In the genomic region with DNA sequence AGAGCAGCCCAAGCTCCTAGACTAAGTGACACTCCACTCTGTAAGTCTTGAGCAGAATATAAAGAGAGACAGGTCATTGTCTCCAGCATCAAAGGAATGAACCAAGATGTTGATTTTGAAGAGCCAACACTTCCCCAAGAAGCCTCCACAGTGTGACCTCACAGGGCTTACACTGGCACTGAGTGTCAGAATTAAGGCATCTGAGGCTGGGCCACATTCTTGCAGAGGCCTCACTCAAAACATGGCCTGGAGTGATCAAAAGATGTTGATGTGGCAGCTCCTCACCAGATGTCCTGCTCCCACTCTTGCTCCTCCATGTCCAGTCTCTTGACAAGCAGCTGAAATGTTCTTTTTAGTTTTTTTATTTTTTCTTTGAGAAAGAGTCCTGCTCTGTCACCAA, we compare ENCODE assay signal across 24 cellular contexts.
DNase-seq lines count a peak whose midpoint lies in the region; ATAC-seq, FAIRE-seq and TF ChIP-seq lines count a peak whose summit lies in the region.
"Had no signal": no experiment of that assay in that cellular context is flagged by ENCODE, and none has a peak within 500 bp of the region (broad histone marks: within the 10 kb centered on the region; RNA-seq: fewer than 3 reads in every experiment).

No MANE protein-coding gene starts in this region.

- peak; percentile 40 for FAIRE-seq in bronchial epithelial cell (lab: Jason Lieb, UNC)
- FAIRE-seq: GM18507 had no signal

- in situ Hi-C loops in GM23248 (cut with MboI), result no loop called here

- H3K9ac ChIP-seq in GM23248, result no peak overlapping the region
- H3K9ac ChIP-seq: KMS-11 had no signal

- no peaks in the 10 kb centered on the region for H3K9me2 ChIP-seq in GM23248 (ENCODE audit: insufficient read depth)

- no peak overlapping the region for H2AFZ ChIP-seq in GM23248

- H3K36me3 ChIP-seq in GM23248 (ENCODE audit: low read depth), result no peaks in the 10 kb centered on the region
- no peaks in the 10 kb centered on the region for H3K36me3 ChIP-seq in bronchial epithelial cell (ENCODE audit: control insufficient read depth, insufficient read depth, low read length)
- H3K36me3 ChIP-seq: BE2C, SJCRH30 had no signal

- no peaks in the 10 kb centered on the region for H3K27me3 ChIP-seq in GM23248 (replicated peaks; ENCODE audit: insufficient read depth)
- H3K27me3 ChIP-seq in bronchial epithelial cell (ENCODE audit: control insufficient read depth, insufficient read depth, low read length), result no peaks in the 10 kb centered on the region
- H3K27me3 ChIP-seq: BE2C, SJCRH30 had no signal

- no peaks in the 10 kb centered on the region for H3K79me2 ChIP-seq in GM23248 (ENCODE audit: insufficient read depth)

- H3F3A ChIP-seq in GM23248 (ENCODE audit: insufficient read depth), result no peaks in the 10 kb centered on the region

- no peak overlapping the region for H3K4me3 ChIP-seq in GM23248
- H3K4me3 ChIP-seq in bronchial epithelial cell (ENCODE audit: low read depth, low read length), result no peak overlapping the region
- H3K4me3 ChIP-seq: SJCRH30 had no signal

- H3K4me1 ChIP-seq in GM23248 (ENCODE audit: insufficient read depth), result no peaks in the 10 kb centered on the region
- H3K4me1 ChIP-seq: BE2C, SJCRH30 had no signal

- DNase-seq in EH (ENCODE audit: low read depth) (peak; percentile 67), GM23248 (peak; percentile 32), bronchial epithelial cell (ENCODE audit: low read depth) (no peak), myocyte (ENCODE audit: low read depth) (peak; percentile 40), NCI-H446 (lab: John Stamatoyannopoulos, UW) (no peak)
- DNase-seq: BE2C, Calu3, DMS79 treated with DMSO at 0.1 percent for 48 hours, H7, NCI-H1092, NCI-H1436, NCI-H187, NCI-H2081 treated with DMSO at 0.1 percent for 48 hours, NCI-H2171, NCI-H345, NCI-H524, NCI-H774, SJCRH30, T-cell had no signal

- no peak overlapping the region for H3K4me2 ChIP-seq in GM23248 (ENCODE audit: unreplicated experiment)
- H3K4me2 ChIP-seq: KMS-11 had no signal

- ATAC-seq in HG02840 (IDR thresholded peaks at IDR 0.05; ENCODE audit: low FRiP score, unreplicated experiment) (no peak), HG03097 (IDR thresholded peaks at IDR 0.05; ENCODE audit: low FRiP score, unreplicated experiment) (no peak)
- ATAC-seq: Right ventricle myocardium inferior, T-cell had no signal

- no peak for TF ChIP-seq CTCF in bronchial epithelial cell (IDR thresholded peaks at IDR 0.05; ENCODE audit: insufficient read depth, low read length, severe bottlenecking)

- H3K9me3 ChIP-seq in GM23248 (ENCODE audit: low read depth), result no peaks in the 10 kb centered on the region
- H3K9me3 ChIP-seq: SJCRH30 had no signal

- no peaks in the 10 kb centered on the region for H4K20me1 ChIP-seq in GM23248 (ENCODE audit: insufficient read depth)

- H3K27ac ChIP-seq in GM23248, result no peak overlapping the region
- H3K27ac ChIP-seq: KMS-11, SJCRH30 had no signal

Comparison
In these comparisons a context has a peak if more than half of its experiments do, and no peak if none do; other contexts are left out.
1. DNase-seq: peak in EH (single experiment), GM23248 (single experiment) and myocyte (single experiment); none in bronchial epithelial cell (single experiment) and NCI-H446 (0 of 2).